17 cellular contexts compared by ENCODE assay signal in genomic region chr22:41782751-41783150, GRCh38. TPM values are rescaled to one million over a fixed set of nuclear protein-coding genes. Genes with fewer than 3 reads are reported as not detected.
DNase-seq lines count a peak whose midpoint lies in the region; ATAC-seq and TF ChIP-seq lines count a peak whose summit lies in the region.
"Had no signal": no experiment of that assay in that cellular context is flagged by ENCODE, and none has a peak within 500 bp of the region (broad histone marks: within the 10 kb centered on the region; RNA-seq: fewer than 3 reads in every experiment).

No MANE protein-coding gene starts in this region.

- H3K4me2 ChIP-seq in neuronal stem cell (ENCODE audit: insufficient read depth, low read length, poor library complexity, severe bottlenecking): no peak overlapping the region
- H3K4me2 ChIP-seq: PC-9, SK-N-SH, smooth muscle cell had no signal

- H3K4me1 ChIP-seq in HEK293 (ENCODE audit: control insufficient read depth, insufficient read depth, low read length) (no peaks in the 10 kb centered on the region), neuronal stem cell (ENCODE audit: control insufficient read depth in 2 of 2, insufficient read depth in 1 of 2, low read depth in 1 of 2, low read length in 2 of 2) (peaks cover 0 to 4% of the 10 kb centered on the region in 2 donors), sigmoid colon (no peaks in the 10 kb centered on the region)

- H3K23ac ChIP-seq in neuronal stem cell (ENCODE audit: low read depth, low read length, poor library complexity): no peak overlapping the region

- POLR2A ChIA-PET in HEK293 (lab: Yijun Ruan, JAX): interaction anchor here (5.1 kb wide), 1 partner anchor 16 kb away, joined by 61 read pairs; the partner anchor contains the start of gene CCDC134

- H3K9me3 ChIP-seq in HEK293 (ENCODE audit: control insufficient read depth, insufficient read depth, low read depth, low read length) (no peaks in the 10 kb centered on the region), neuronal stem cell (replicated peaks in 1 of 2; ENCODE audit: control insufficient read depth in 2 of 2, insufficient read depth in 1 of 2, low read depth in 1 of 2, low read length in 2 of 2) (no peaks in the 10 kb centered on the region), sigmoid colon (no peaks in the 10 kb centered on the region)
- H3K9me3 ChIP-seq: SK-N-SH had no signal

- no peak overlapping the region for H2BK5ac ChIP-seq in neuronal stem cell (ENCODE audit: low read length)

- H3K18ac ChIP-seq in neuronal stem cell (ENCODE audit: low read length): no peak overlapping the region

- H3K4me3 ChIP-seq in HEK293 (ENCODE audit: low read depth, low read length): no peak overlapping the region
- H3K4me3 ChIP-seq in neuronal stem cell (ENCODE audit: low read length in 2 of 2): no peak overlapping the region
- H3K4me3 ChIP-seq in sigmoid colon: no peak overlapping the region
- H3K4me3 ChIP-seq: PC-9, smooth muscle cell had no signal

- TF ChIP-seq EP300 in sigmoid colon (IDR thresholded peaks at IDR 0.05): no peak

- H3K4me1 Mint-ChIP-seq in activated CD4-positive, alpha-beta T cell treated with anti-CD3 and anti-CD28 coated beads, Interleukin-2, amount 10 ng/mL, durations not matched to agents 24 days and 14 days: peaks cover 43% of the 10 kb centered on the region
- H3K4me1 Mint-ChIP-seq in activated naive CD8-positive, alpha-beta T cell treated with anti-CD3 and anti-CD28 coated beads, Interleukin-2, amount 50 U/mL, for 24 hours: peaks cover 46% of the 10 kb centered on the region

- no peak for TF ChIP-seq POLR2A in sigmoid colon (IDR thresholded peaks at IDR 0.05)

- H3K36me3 Mint-ChIP-seq in activated CD4-positive, alpha-beta T cell treated with anti-CD3 and anti-CD28 coated beads, Interleukin-2, amount 10 ng/mL, durations not matched to agents 24 days and 14 days (ENCODE audit: low read depth): peaks cover 15% of the 10 kb centered on the region
- peaks cover 3% of the 10 kb centered on the region for H3K36me3 Mint-ChIP-seq in activated naive CD8-positive, alpha-beta T cell treated with anti-CD3 and anti-CD28 coated beads, Interleukin-2, amount 50 U/mL, for 24 hours (ENCODE audit: low read depth)

- peak overlapping the region; percentile 34 for H3K27ac Mint-ChIP-seq in activated CD4-positive, alpha-beta T cell treated with anti-CD3 and anti-CD28 coated beads, Interleukin-2, amount 10 ng/mL, durations not matched to agents 24 days and 14 days
- peak overlapping the region; percentile 92 for H3K27ac Mint-ChIP-seq in activated naive CD8-positive, alpha-beta T cell treated with anti-CD3 and anti-CD28 coated beads, Interleukin-2, amount 50 U/mL, for 24 hours

- no peaks in the 10 kb centered on the region for H3K36me3 ChIP-seq in HEK293 (ENCODE audit: control insufficient read depth in 2 of 2, insufficient read depth in 1 of 2, low read length in 2 of 2)
- H3K36me3 ChIP-seq in neuronal stem cell (replicated peaks in 1 of 2; ENCODE audit: control insufficient read depth in 2 of 2, insufficient read depth in 2 of 2, low read length in 2 of 2): no peaks in the 10 kb centered on the region
- no peaks in the 10 kb centered on the region for H3K36me3 ChIP-seq in sigmoid colon

- H2BK15ac ChIP-seq in neuronal stem cell (ENCODE audit: low read length): no peak overlapping the region

- H4K91ac ChIP-seq in neuronal stem cell (ENCODE audit: low read depth, low read length, poor library complexity): no peak overlapping the region

- no peak for TF ChIP-seq CTCF in HEK293 (tag by site-specific recombination; IDR thresholded peaks at IDR 0.05)
- no peak for TF ChIP-seq CTCF in sigmoid colon (IDR thresholded peaks at IDR 0.05)

- no peaks in the 10 kb centered on the region for H3K9me3 Mint-ChIP-seq in activated CD4-positive, alpha-beta T cell treated with anti-CD3 and anti-CD28 coated beads, Interleukin-2, amount 10 ng/mL, durations not matched to agents 24 days and 14 days
- H3K9me3 Mint-ChIP-seq in activated naive CD8-positive, alpha-beta T cell treated with anti-CD3 and anti-CD28 coated beads, Interleukin-2, amount 50 U/mL, for 24 hours: no peaks in the 10 kb centered on the region

- H3K79me1 ChIP-seq in neuronal stem cell (ENCODE audit: low read depth, low read length): no peaks in the 10 kb centered on the region

- H4K8ac ChIP-seq in neuronal stem cell (ENCODE audit: low read depth, low read length): peak overlapping the region; percentile 78

- WGBS in neuronal stem cell (ENCODE audit: extremely low coverage in 2 of 2, insufficient read length in 2 of 2, insufficient replicate concordance in 1 of 2), 2 donors: no CpG with 5 or more reads among the region's 2 CpGs
- 81 to 86% methylated on average over 2 of the region's 2 CpGs for WGBS in sigmoid colon, 2 donors

- H2AK5ac ChIP-seq in neuronal stem cell (ENCODE audit: low read depth, low read length): no peak overlapping the region

- DNase-seq in activated CD4-positive, alpha-beta T cell treated with anti-CD3 and anti-CD28 coated beads, Interleukin-2, amount 10 ng/mL, durations not matched to agents 24 days and 14 days: no peak
- no peak for DNase-seq in activated CD4-positive, alpha-beta T cell treated with anti-CD3 and anti-CD28 coated beads, Interleukin-2, amount 50 U/mL, for 1 hour
- no peak for DNase-seq in activated naive CD8-positive, alpha-beta T cell treated with anti-CD3 and anti-CD28 coated beads, Interleukin-2, amount 50 U/mL, for 24 hours
- DNase-seq in neuronal stem cell (ENCODE audit: low spot score) (no peak), sigmoid colon (no peak), NCI-H1105 (lab: John Stamatoyannopoulos, UW) (no peak), Right ventricle myocardium superior (no peak)
- DNase-seq: DND-41, foreskin melanocyte, IMR-90, NCI-H2029 treated with DMSO at 0.1 percent for 48 hours, NCI-H69, PC-9, SK-N-SH had no signal

- H3K4ac ChIP-seq in neuronal stem cell (ENCODE audit: low read length): no peak overlapping the region

- H3K9ac ChIP-seq in neuronal stem cell (ENCODE audit: low read depth, low read length, poor library complexity): no peak overlapping the region
- H3K9ac ChIP-seq: SK-N-SH had no signal

- no peak overlapping the region for H3K14ac ChIP-seq in neuronal stem cell (ENCODE audit: low read length)

- H3K27me3 ChIP-seq in neuronal stem cell (ENCODE audit: control insufficient read depth in 3 of 3, insufficient read depth in 3 of 3, low read depth in 1 of 3, low read length in 3 of 3) (peaks cover 0 to 49% (median 0%) of the 10 kb centered on the region in 3 experiments), sigmoid colon (no peaks in the 10 kb centered on the region)

- no peak overlapping the region for H2BK12ac ChIP-seq in neuronal stem cell (ENCODE audit: low read length)

- H3K27me3 Mint-ChIP-seq in activated CD4-positive, alpha-beta T cell treated with anti-CD3 and anti-CD28 coated beads, Interleukin-2, amount 10 ng/mL, durations not matched to agents 24 days and 14 days: no peaks in the 10 kb centered on the region
- H3K27me3 Mint-ChIP-seq in activated naive CD8-positive, alpha-beta T cell treated with anti-CD3 and anti-CD28 coated beads, Interleukin-2, amount 50 U/mL, for 24 hours: no peaks in the 10 kb centered on the region

- no peak overlapping the region for H3K27ac ChIP-seq in HEK293 (ENCODE audit: extremely low read depth, low read depth, low read length)
- H3K27ac ChIP-seq in neuronal stem cell (replicated peaks; ENCODE audit: low read length): no peak overlapping the region
- H3K27ac ChIP-seq in sigmoid colon: no peak overlapping the region
- H3K27ac ChIP-seq: PC-9 had no signal

- no peak overlapping the region for H2BK120ac ChIP-seq in neuronal stem cell (ENCODE audit: low read depth, low read length)

- CTCF ChIA-PET in HEK293 (lab: Yijun Ruan, JAX): interaction anchor here (4.0 kb wide), 1 partner anchor 85 kb away, joined by 26 read pairs; no protein-coding TSS in a partner anchor

- H3K4me3 Mint-ChIP-seq in activated CD4-positive, alpha-beta T cell treated with anti-CD3 and anti-CD28 coated beads, Interleukin-2, amount 10 ng/mL, durations not matched to agents 24 days and 14 days: peak overlapping the region; percentile 83
- H3K4me3 Mint-ChIP-seq in activated naive CD8-positive, alpha-beta T cell treated with anti-CD3 and anti-CD28 coated beads, Interleukin-2, amount 50 U/mL, for 24 hours: peak overlapping the region; percentile 86

- ATAC-seq in activated naive CD8-positive, alpha-beta T cell treated with anti-CD3 and anti-CD28 coated beads, Interleukin-2, amount 50 U/mL, for 24 hours: no peak
- no peak for ATAC-seq in Right ventricle myocardium superior (ENCODE audit: poor library complexity)
- ATAC-seq: left lobe of liver had no signal

- H2AFZ ChIP-seq in neuronal stem cell (ENCODE audit: low read length): no peak overlapping the region
- H2AFZ ChIP-seq: PC-9 had no signal

- intact Hi-C loops in activated CD4-positive, alpha-beta T cell treated with anti-CD3 and anti-CD28 coated beads, Interleukin-2, amount 10 ng/mL, durations not matched to agents 24 days and 14 days (cut with micrococcal nuclease): loop anchor here (5.0 kb wide), 1 partner anchor 160 kb away; the partner anchor contains the start of genes DESI1 and XRCC6
- intact Hi-C loops in sigmoid colon (cut with DNase I): no loop called here
- intact Hi-C loops in Right ventricle myocardium superior (cut with DNase I): no loop called here

TF ChIP-seq in HEK293, 187 proteins besides CTCF, POLR2A, EP300 and RAD21:
- TF ChIP-seq EGR2 (tag by site-specific recombination; IDR thresholded peaks at IDR 0.05; ENCODE audit: low read depth) (0 out of 2 replicates have a peak, but pooled peaks have one; percentile 13), ZNF664 (tag by site-specific recombination; IDR thresholded peaks at IDR 0.05) (no peak), ZNF311 (tag by site-specific recombination; IDR thresholded peaks at IDR 0.05; ENCODE audit: borderline replicate concordance) (no peak), ZSCAN23 (tag by site-specific recombination; IDR thresholded peaks at IDR 0.05) (no peak)

RNA-seq across cellular contexts. Expression of gene CCDC134, which starts 17.7 kb away (rescaled TPM):
- total RNA-seq in activated CD4-positive, alpha-beta T cell treated with anti-CD3 and anti-CD28 coated beads, Interleukin-2, amount 10 ng/mL, durations not matched to agents 24 days and 14 days: 19.7 TPM in 2 replicates
- 6.9 TPM for polyA plus RNA-seq in neuronal stem cell (2013, experiment 1 of 2)
- 7.1 TPM for polyA plus RNA-seq in neuronal stem cell (2013, experiment 2 of 2)
- total RNA-seq in sigmoid colon (1 to 10 TPM; 4.5 to 8.6 (median 7.9) TPM), Right ventricle myocardium superior (4.0 TPM)
- 1 to 10 TPM in 2 of 3 donors, under 1 TPM in 1; 0.60 to 6.1 (median 3.0) TPM for polyA plus RNA-seq in sigmoid colon

RNA-seq across cellular contexts. Expression of gene SREBF2, which starts 50.2 kb away (rescaled TPM):
- total RNA-seq in activated CD4-positive, alpha-beta T cell treated with anti-CD3 and anti-CD28 coated beads, Interleukin-2, amount 10 ng/mL, durations not matched to agents 24 days and 14 days: 209 and 218 TPM in 2 replicates
- 115 TPM for polyA plus RNA-seq in neuronal stem cell (2013, experiment 1 of 2)
- polyA plus RNA-seq in neuronal stem cell (2013, experiment 2 of 2): 114 TPM
- total RNA-seq in sigmoid colon (10 to 100 TPM; 25.2 to 51.0 (median 33.4) TPM), Right ventricle myocardium superior (75.2 TPM)
- polyA plus RNA-seq in sigmoid colon: 100 to 1,000 TPM in 1 of 3 donors, 10 to 100 TPM in 2; 13.8 to 132 (median 15.3) TPM
